In the genomic region with DNA sequence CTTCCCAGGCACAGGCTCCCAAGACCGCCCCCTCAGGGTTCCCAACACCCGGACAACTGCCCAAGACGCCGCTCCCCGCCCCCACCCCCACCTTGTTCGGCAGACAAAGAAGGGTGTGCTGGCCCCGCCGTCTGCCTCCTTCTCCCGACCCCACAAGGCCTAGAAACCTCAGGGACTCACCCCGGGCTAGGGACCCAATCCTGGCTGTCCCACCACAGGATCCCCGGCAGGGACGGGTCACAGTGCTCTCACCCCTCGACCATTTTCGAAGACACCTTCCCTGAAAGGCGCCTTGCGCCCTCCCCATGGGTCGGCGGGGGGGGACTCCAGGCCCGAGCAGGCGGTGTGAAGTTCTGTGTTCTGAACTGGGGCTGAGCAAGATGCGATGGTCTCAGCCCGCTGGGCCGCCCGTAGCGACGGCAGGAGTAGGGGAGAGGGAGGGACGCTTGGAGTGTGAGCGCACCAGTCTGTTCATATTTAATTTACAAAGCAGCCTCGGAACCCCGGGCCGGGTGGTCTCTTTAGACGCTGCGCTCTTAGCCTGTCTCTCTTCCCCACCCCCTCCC, we compare ENCODE assay signal across 12 cellular contexts.
DNase-seq lines count a peak whose midpoint lies in the region; ATAC-seq and TF ChIP-seq lines count a peak whose summit lies in the region.
"Had no signal": no experiment of that assay in that cellular context is flagged by ENCODE, and none has a peak within 500 bp of the region (broad histone marks: within the 10 kb centered on the region; RNA-seq: fewer than 3 reads in every experiment).

No MANE protein-coding gene starts in this region.

- H3K36me3 ChIP-seq in iPS-18a (ENCODE audit: control insufficient read depth, low read depth, low read length) (no peaks in the 10 kb centered on the region), subcutaneous abdominal adipose tissue (ENCODE audit: control insufficient read depth in 5 of 5, insufficient read depth in 5 of 5, low read length in 5 of 5) (no peaks in the 10 kb centered on the region)
- H3K36me3 ChIP-seq: BE2C, neutrophil, vagina had no signal

- H3K27me3 Mint-ChIP-seq in activated naive CD4-positive, alpha-beta T cell treated with anti-CD3 and anti-CD28 coated beads, Interleukin-2, amount 50 U/mL, for 24 hours: peaks cover 46% of the 10 kb centered on the region

- H3K27ac Mint-ChIP-seq in activated naive CD4-positive, alpha-beta T cell treated with anti-CD3 and anti-CD28 coated beads, Interleukin-2, amount 50 U/mL, for 24 hours: peak overlapping the region; percentile 23

- peak overlapping the region; percentile 53 for H3K4me3 ChIP-seq in iPS-18a (ENCODE audit: low read length)
- H3K4me3 ChIP-seq in subcutaneous abdominal adipose tissue (ENCODE audit: low read depth in 1 of 5, low read length in 5 of 5): peak overlapping the region in 3 of 5 donors; percentile 56 to 61 (median 61)

- H3K9me3 ChIP-seq in iPS-18a (ENCODE audit: control insufficient read depth, low read depth, low read length): peaks cover 5% of the 10 kb centered on the region
- peaks cover 0 to 9% (median 6%) of the 10 kb centered on the region in 5 donors for H3K9me3 ChIP-seq in subcutaneous abdominal adipose tissue (ENCODE audit: control insufficient read depth in 5 of 5, low read length in 5 of 5)
- H3K9me3 ChIP-seq: BE2C, neutrophil, vagina had no signal

- H3K4me3 Mint-ChIP-seq in activated naive CD4-positive, alpha-beta T cell treated with anti-CD3 and anti-CD28 coated beads, Interleukin-2, amount 50 U/mL, for 24 hours: peak overlapping the region; percentile 36

- H3K36me3 Mint-ChIP-seq in activated naive CD4-positive, alpha-beta T cell treated with anti-CD3 and anti-CD28 coated beads, Interleukin-2, amount 50 U/mL, for 24 hours: no peaks in the 10 kb centered on the region

- H3K4me1 ChIP-seq in iPS-18a (ENCODE audit: control insufficient read depth, low read depth, low read length) (peaks cover 41% of the 10 kb centered on the region), subcutaneous abdominal adipose tissue (ENCODE audit: control insufficient read depth in 5 of 5, insufficient read depth in 5 of 5, low read length in 5 of 5) (peaks cover 0 to 45% (median 32%) of the 10 kb centered on the region in 5 donors)

- ATAC-seq in GM18909 (IDR thresholded peaks at IDR 0.05; ENCODE audit: poor library complexity, unreplicated experiment): no peak

- DNase-seq in activated naive CD4-positive, alpha-beta T cell (lab: John Stamatoyannopoulos, UW): no peak
- DNase-seq in NCI-H748 treated with DMSO at 0.1 percent for 48 hours (lab: John Stamatoyannopoulos, UW) (peak; percentile 20), Kasumi-1 (lab: John Stamatoyannopoulos, UW) (no peak), erythroblast (lab: John Stamatoyannopoulos, UW) (no peak)
- DNase-seq: NCI-H774 had no signal

- no peaks in the 10 kb centered on the region for H3K9me3 Mint-ChIP-seq in activated naive CD4-positive, alpha-beta T cell treated with anti-CD3 and anti-CD28 coated beads, Interleukin-2, amount 50 U/mL, for 24 hours

- peaks cover 23% of the 10 kb centered on the region for H3K4me1 Mint-ChIP-seq in activated naive CD4-positive, alpha-beta T cell treated with anti-CD3 and anti-CD28 coated beads, Interleukin-2, amount 50 U/mL, for 24 hours

- peaks cover 93% of the 10 kb centered on the region for H3K27me3 ChIP-seq in iPS-18a (ENCODE audit: control insufficient read depth, insufficient read depth, low read length)
- peaks cover 48 to 74% (median 54%) of the 10 kb centered on the region in 5 donors for H3K27me3 ChIP-seq in subcutaneous abdominal adipose tissue (ENCODE audit: control insufficient read depth in 5 of 5, insufficient read depth in 4 of 5, low read length in 5 of 5)
- H3K27me3 ChIP-seq: BE2C had no signal

- no peak overlapping the region for H3K27ac ChIP-seq in iPS-18a (ENCODE audit: low read length)
- no peak overlapping the region for H3K27ac ChIP-seq in subcutaneous abdominal adipose tissue (ENCODE audit: low read depth, low read length)
- H3K27ac ChIP-seq: neutrophil, vagina had no signal

- no peak for TF ChIP-seq POLR2A in erythroblast (IDR thresholded peaks at IDR 0.05; ENCODE audit: low read length)

- H3K9ac ChIP-seq in iPS-18a (ENCODE audit: low read length) (no peak overlapping the region), subcutaneous abdominal adipose tissue (ENCODE audit: low read length in 5 of 5) (no peak overlapping the region)
